Comparison of ENCODE assay signal across 8 cellular contexts in the genomic region with DNA sequence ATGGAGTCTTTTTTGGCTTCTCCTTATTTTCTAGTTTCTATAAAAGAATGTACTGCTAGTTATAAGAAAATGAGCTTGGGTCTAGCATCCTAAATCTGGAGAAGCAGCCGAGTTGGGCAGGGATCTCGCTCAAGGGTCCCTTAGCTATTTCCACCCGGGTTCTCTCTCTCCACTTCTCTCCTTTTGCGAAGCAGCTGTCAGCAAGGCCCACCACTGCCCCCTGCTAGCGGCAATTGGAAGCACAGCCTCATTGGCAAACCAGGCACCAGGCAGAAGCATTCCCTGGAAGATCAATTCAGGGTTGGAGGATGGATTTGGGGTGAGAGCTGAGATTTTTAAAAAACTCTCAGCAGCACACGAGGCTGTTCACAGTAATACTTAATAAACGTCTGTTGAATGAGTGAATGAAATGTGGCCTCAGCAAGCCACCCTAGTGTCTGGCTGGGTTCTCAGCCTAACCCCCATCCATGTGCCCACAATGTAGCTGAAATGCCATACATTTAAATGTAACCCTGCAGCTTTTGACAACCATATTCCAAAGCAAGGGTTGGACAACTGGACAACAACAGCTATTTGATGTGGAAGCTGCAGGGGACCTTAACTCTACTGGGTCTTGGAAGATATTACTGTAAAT. TPM values are rescaled to one million over a fixed set of nuclear protein-coding genes. Genes with fewer than 3 reads are reported as not detected.
DNase-seq lines count a peak whose midpoint lies in the region; ATAC-seq and TF ChIP-seq lines count a peak whose summit lies in the region.

No MANE protein-coding gene starts in this region.

- H3K36me3 Mint-ChIP-seq in osteocyte (ENCODE audit: unreplicated experiment): peaks cover 30% of the 10 kb centered on the region

- peak; percentile 57 for ATAC-seq in gastroesophageal sphincter

- peak in 3 of 4 experiments; percentile 91 to 99 (median 92) for TF ChIP-seq CTCF in gastroesophageal sphincter (IDR thresholded peaks at IDR 0.05)
- peak; percentile 96 for TF ChIP-seq CTCF in osteocyte (IDR thresholded peaks at IDR 0.05)
- peak; percentile 94 to 96 for TF ChIP-seq CTCF in tibial artery (IDR thresholded peaks at IDR 0.05)

- no peaks in the 10 kb centered on the region for H3K4me1 Mint-ChIP-seq in osteocyte (ENCODE audit: unreplicated experiment)

- H3K27me3 ChIP-seq in SJSA1 (replicated peaks) (no peaks in the 10 kb centered on the region), gastroesophageal sphincter (no peaks in the 10 kb centered on the region), tibial artery (no peaks in the 10 kb centered on the region)

- H3K27ac Mint-ChIP-seq in osteocyte (ENCODE audit: unreplicated experiment): no peak overlapping the region

- no peak for TF ChIP-seq POLR2A in gastroesophageal sphincter (IDR thresholded peaks at IDR 0.05)

- H3K4me3 Mint-ChIP-seq in osteocyte (ENCODE audit: unreplicated experiment): no peak overlapping the region

- no peaks in the 10 kb centered on the region for H3K9me3 Mint-ChIP-seq in osteocyte (ENCODE audit: unreplicated experiment)

- H3K27me3 Mint-ChIP-seq in osteocyte (ENCODE audit: unreplicated experiment): no peaks in the 10 kb centered on the region

- 0 to 4% methylated on average over 7 of the region's 7 CpGs for WGBS in gastroesophageal sphincter (ENCODE audit: low coverage in 1 of 2), 2 donors

- H3K36me3 ChIP-seq in SJSA1 (peaks cover 95% of the 10 kb centered on the region), gastroesophageal sphincter (peaks cover 0 to 87% of the 10 kb centered on the region in 2 donors), tibial artery (peaks cover 34 to 81% (median 71%) of the 10 kb centered on the region in 3 donors)

- H3K4me3 ChIP-seq in SJSA1 (no peak overlapping the region), gastroesophageal sphincter (no peak overlapping the region), tibial artery (no peak overlapping the region)

- no peaks in the 10 kb centered on the region for H3K9me3 ChIP-seq in SJSA1 (replicated peaks)
- H3K9me3 ChIP-seq in gastroesophageal sphincter: no peaks in the 10 kb centered on the region
- no peaks in the 10 kb centered on the region for H3K9me3 ChIP-seq in tibial artery

- no peak for TF ChIP-seq EP300 in gastroesophageal sphincter (IDR thresholded peaks at IDR 0.05)

- H3K4me1 ChIP-seq in SJSA1 (replicated peaks) (no peaks in the 10 kb centered on the region), gastroesophageal sphincter (peaks cover 0 to 27% (median 0%) of the 10 kb centered on the region in 3 donors), tibial artery (no peaks in the 10 kb centered on the region)

- intact Hi-C loops in tibial artery (cut with DNase I; ENCODE audit: low total_unique reads): loop anchor here (2.0 to 5.0 kb wide), 2 partner anchors 63 to 113 kb away; no protein-coding TSS in a partner anchor

- DNase-seq in NCI-H2107 treated with DMSO at 0.1 percent for 48 hours (lab: John Stamatoyannopoulos, UW; ENCODE audit: unreplicated experiment) (peak; percentile 25), NCI-H2107 (lab: John Stamatoyannopoulos, UW) (no peak), HuH-7.5 (ENCODE audit: low spot score) (peak; percentile 74), SJSA1 (ENCODE audit: low read depth in 1 of 2, low spot score in 2 of 2) (peak; percentile 78 to 81), activated gamma-delta T cell (lab: John Stamatoyannopoulos, UW) (peak; percentile 12), osteocyte (ENCODE audit: extremely low spot score, unreplicated experiment) (peak; percentile 91), tibial artery (peak; percentile 79 to 83)

- H3K27ac ChIP-seq in SJSA1 (no peak overlapping the region), gastroesophageal sphincter (peak overlapping the region in 2 of 4 donors; percentile 1 to 36), tibial artery (no peak overlapping the region)

RNA-seq across cellular contexts. Expression of gene TNIP1, which starts 34.6 kb away (rescaled TPM):
- 263 and 296 TPM in 2 replicates for total RNA-seq in SJSA1 (2014; rRNA removed; shearing (Covaris generic))
- total RNA-seq in gastroesophageal sphincter (100 to 1,000 TPM in 2 of 4 donors, 10 to 100 TPM in 2; 74.2 to 142 (median 97.9) TPM), osteocyte (73.5 and 85.5 TPM in 2 replicates)

RNA-seq across cellular contexts. Expression of gene ANXA6, which starts 42.2 kb away (rescaled TPM):
- 463 and 616 TPM in 2 replicates for total RNA-seq in SJSA1 (2014; rRNA removed; shearing (Covaris generic))
- 100 to 1,000 TPM; 359 to 435 (median 375) TPM for total RNA-seq in gastroesophageal sphincter
- 245 and 254 TPM in 2 replicates for total RNA-seq in osteocyte
